In genomic region chr6:106629103-106629858, GRCh38 we compare ENCODE assay signal across 8 cellular contexts. TPM values are rescaled to one million over a fixed set of nuclear protein-coding genes. Genes with fewer than 3 reads are reported as not detected.
DNase-seq lines count a peak whose midpoint lies in the region; ATAC-seq and TF ChIP-seq lines count a peak whose summit lies in the region.

A gene with protein sequence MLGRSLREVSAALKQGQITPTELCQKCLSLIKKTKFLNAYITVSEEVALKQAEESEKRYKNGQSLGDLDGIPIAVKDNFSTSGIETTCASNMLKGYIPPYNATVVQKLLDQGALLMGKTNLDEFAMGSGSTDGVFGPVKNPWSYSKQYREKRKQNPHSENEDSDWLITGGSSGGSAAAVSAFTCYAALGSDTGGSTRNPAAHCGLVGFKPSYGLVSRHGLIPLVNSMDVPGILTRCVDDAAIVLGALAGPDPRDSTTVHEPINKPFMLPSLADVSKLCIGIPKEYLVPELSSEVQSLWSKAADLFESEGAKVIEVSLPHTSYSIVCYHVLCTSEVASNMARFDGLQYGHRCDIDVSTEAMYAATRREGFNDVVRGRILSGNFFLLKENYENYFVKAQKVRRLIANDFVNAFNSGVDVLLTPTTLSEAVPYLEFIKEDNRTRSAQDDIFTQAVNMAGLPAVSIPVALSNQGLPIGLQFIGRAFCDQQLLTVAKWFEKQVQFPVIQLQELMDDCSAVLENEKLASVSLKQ (plus strand): TSS chr6:106629578. CDS start chr6:106629682, 104 bp downstream.
TSS of gene RTN4IP1 (minus strand) at chr6:106629498. CDS start at chr6:106629021, 477 bp downstream.

- H3K27me3 ChIP-seq in BE2C, result no peaks in the 10 kb centered on the region

- peak within 1 kb of the TSS; percentile 70 for H3K27ac ChIP-seq in cingulate gyrus (ENCODE audit: low read depth, low read length)

- peak within 1 kb of the TSS; percentile 93 for H3K4me3 ChIP-seq in BE2C (ENCODE audit: low read depth, low read length)

- H3K4me1 ChIP-seq in BE2C, result no peaks in the 10 kb centered on the region; the same call in 1 of the 2 replicates

- no peaks in the 10 kb centered on the region for H3K9me3 ChIP-seq in BE2C

- DNase-seq in BE2C (peak; percentile 88), GM19238 (ENCODE audit: insufficient read length, low spot score) (peak; percentile 77), NCI-H524 (lab: John Stamatoyannopoulos, UW) (peak; percentile 84 to 92), kidney tubule cell (ENCODE audit: low spot score) (peak; percentile 92)
- peak; percentile 82 for DNase-seq in activated CD4-positive, alpha-beta T cell treated with anti-CD3 and anti-CD28 coated beads for 4 hours
- DNase-seq in stimulated activated CD4-positive, alpha-beta T cell treated with anti-CD3 and anti-CD28 coated beads, Interleukin-1b, Interleukin-23, amount 100 ng/mL, for 24 hours (ENCODE audit: low read depth in 4 of 4, low spot score in 1 of 4), result peak; percentile 54 to 69 (median 60)

- H3K36me3 ChIP-seq in BE2C, result no peaks in the 10 kb centered on the region

- peak; percentile 85 for ATAC-seq in HG03439 (IDR thresholded peaks at IDR 0.05; ENCODE audit: unreplicated experiment)

- no peak for TF ChIP-seq CTCF in BE2C (IDR thresholded peaks at IDR 0.05; ENCODE audit: low read depth, low read length)

RNA-seq across cellular contexts. Expression of the first gene that starts in this region (rescaled TPM):
- 11.9 TPM for polyA plus RNA-seq in BE2C (2012; ENCODE audit: insufficient read depth, insufficient read length, low read depth)

RNA-seq across cellular contexts. Expression of gene RTN4IP1, which starts in this region (rescaled TPM):
- 15.5 TPM for polyA plus RNA-seq in BE2C (2012; ENCODE audit: insufficient read depth, insufficient read length, low read depth)

Comparison
In these comparisons a context has a peak if more than half of its experiments do, and no peak if none do; other contexts are left out.
1. Peak in every context shown above with its lines: DNase-seq, ATAC-seq, H3K4me3 ChIP-seq and H3K27ac ChIP-seq.